ENCODE assay signal across 21 cellular contexts in the genomic region with DNA sequence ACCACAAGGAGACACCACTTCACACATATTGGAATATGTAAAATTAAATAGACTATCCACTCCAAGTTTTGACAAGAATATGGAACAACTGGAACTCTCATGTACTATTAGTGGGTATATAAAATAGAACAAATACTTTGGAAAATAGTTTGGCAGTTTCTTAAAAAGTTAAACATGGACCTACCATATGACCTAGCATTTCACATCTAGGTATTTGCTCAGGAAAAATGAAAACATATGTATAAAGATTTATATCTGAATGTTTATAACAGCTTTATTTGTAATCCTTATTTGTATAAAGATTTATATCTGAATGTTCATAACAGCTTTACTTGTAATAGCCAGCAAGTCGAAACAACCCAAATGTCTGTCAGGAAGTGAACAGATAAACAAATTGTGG. TPM values are rescaled to one million over a fixed set of nuclear protein-coding genes. Genes with fewer than 3 reads are reported as not detected.
DNase-seq lines count a peak whose midpoint lies in the region; ATAC-seq, FAIRE-seq and TF ChIP-seq lines count a peak whose summit lies in the region.
"Had no signal": no experiment of that assay in that cellular context is flagged by ENCODE, and none has a peak within 500 bp of the region (broad histone marks: within the 10 kb centered on the region; RNA-seq: fewer than 3 reads in every experiment).

No MANE protein-coding gene starts in this region.

- no peak for ATAC-seq in GM18517 (IDR thresholded peaks at IDR 0.05; ENCODE audit: unreplicated experiment)
- ATAC-seq: A549, GM12878 had no signal

- FAIRE-seq in A204.1 (lab: Jason Lieb, UNC), result peak; percentile 41
- peak; percentile 5 for FAIRE-seq in colon (lab: Jason Lieb, UNC)
- FAIRE-seq in frontal cortex (lab: Jason Lieb, UNC), result peak; percentile 42
- FAIRE-seq in urothelium cell line (lab: Jason Lieb, UNC), result no peak
- FAIRE-seq: A549, GM12878 had no signal

- no peak for DNase-seq in frontal cortex (ENCODE audit: low spot score in 2 of 2)
- no peak for DNase-seq in NCI-H1694 treated with DMSO at 0.1 percent for 48 hours (lab: John Stamatoyannopoulos, UW)
- no peak for DNase-seq in urothelium cell line (ENCODE audit: low spot score)
- no peak for DNase-seq in NCI-H187 treated with DMSO at 0.1 percent for 48 hours (lab: John Stamatoyannopoulos, UW)
- DNase-seq: ACHN; AML-193; BE2C; CD4-positive, alpha-beta T cell; COR-L47; DMS153; DND-41; GDM1; GOT3; H7; HCEC 1CT had no signal

- TF ChIP-seq CTCF in LNCAP (IDR thresholded peaks at IDR 0.05), result 0 out of 2 replicates have a peak, but pooled peaks have one; percentile 12

RNA-seq across cellular contexts. Expression of gene ERP44, which starts 49.2 kb away (rescaled TPM):
- 24.5 TPM for total RNA-seq in frontal cortex

RNA-seq across cellular contexts. Expression of gene INVS, which starts 49.5 kb away (rescaled TPM):
- total RNA-seq in frontal cortex, result 15.1 TPM
